In the genomic region with DNA sequence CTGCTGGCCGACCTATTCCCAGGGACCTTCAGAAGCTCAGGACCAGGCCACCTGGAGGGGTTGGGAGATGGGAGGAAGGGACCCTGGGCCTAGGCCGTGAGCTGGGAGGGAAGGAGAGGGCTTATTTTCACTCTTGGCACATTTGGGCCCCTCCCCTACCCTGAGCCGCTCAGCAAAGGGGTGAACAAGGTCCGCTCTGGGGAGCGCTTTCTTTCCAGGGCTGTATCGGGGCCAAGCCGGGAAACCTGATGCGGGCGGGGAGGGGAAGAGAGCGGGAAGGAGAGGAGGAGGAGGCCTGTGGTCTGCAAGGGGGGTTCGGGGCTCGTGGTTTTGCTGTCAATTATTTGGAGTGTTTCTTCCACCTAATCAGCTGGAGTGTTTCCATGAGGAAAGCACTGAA, we compare ENCODE assay signal across 23 cellular contexts.
"Had no signal": no experiment of that assay in that cellular context is flagged by ENCODE, and none has a peak within 500 bp of the region (broad histone marks: within the 10 kb centered on the region; RNA-seq: fewer than 3 reads in every experiment).

No MANE protein-coding gene starts in this region.

- H3K4me2 ChIP-seq: smooth muscle cell had no signal

- H3K27ac ChIP-seq: gastroesophageal sphincter, ovary, stomach, tibial artery had no signal

- DNase-seq: activated CD4-positive, alpha-beta memory T cell treated with anti-CD3 and anti-CD28 coated beads, Interleukin-2, amount 10 ng/mL, durations not matched to agents 7 days and 5 days; activated CD4-positive, alpha-beta T cell treated with anti-CD3 and anti-CD28 coated beads, Interleukin-2, amount 10 ng/mL, durations not matched to agents 24 days and 14 days; activated CD4-positive, CD25-positive, alpha-beta regulatory T cell treated with anti-CD3 and anti-CD28 coated beads, Interleukin-2, amount 50 U/mL, for 72 hours; activated naive CD8-positive, alpha-beta T cell treated with anti-CD3 and anti-CD28 coated beads, Interleukin-2, amount 50 U/mL, for 24 hours; activated T-cell treated with anti-CD3 and anti-CD28 coated beads, Interleukin-2, amount 50 U/mL, for 48 hours; amygdala; central memory CD4-positive, alpha-beta T cell; hypothalamus; immature natural killer cell; kidney; left colon; mucosa of descending colon; stimulated activated CD4-positive, alpha-beta T cell treated with anti-CD3 and anti-CD28 coated beads, Interleukin-1b, Interleukin-23, amount 100 ng/mL, for 48 hours; stimulated activated CD4-positive, alpha-beta T cell treated with anti-CD3 and anti-CD28 coated beads, Interleukin-4, amount 100 ng/mL, for 4 hours; stimulated activated CD8-positive, alpha-beta memory T cell treated with anti-CD3 and anti-CD28 coated beads, Interleukin-4, amount 100 ng/mL, for 48 hours; stomach; T-helper 2 cell; tibial artery had no signal

- H3K9me3 ChIP-seq: gastroesophageal sphincter, mucosa of descending colon, ovary, stomach, tibial artery had no signal

- H3K4me3 ChIP-seq: gastroesophageal sphincter, mucosa of descending colon, ovary, smooth muscle cell, stomach, tibial artery had no signal

- H3K27me3 ChIP-seq: ovary had no signal

- ATAC-seq: activated naive CD8-positive, alpha-beta T cell treated with anti-CD3 and anti-CD28 coated beads, Interleukin-2, amount 50 U/mL, for 24 hours; gastroesophageal sphincter; left colon; mucosa of descending colon; natural killer cell treated with Interleukin-12 subunit alpha and Interleukin-12 subunit beta and Interleukin-15 and Interleukin-18, amount 100 ng/mL, for 72 hours; stimulated activated memory B cell treated with anti-CD40 and anti-IgM and Interleukin-4, amounts not matched to agents 10 μg/mL and 1 μg/mL and 100 μg/mL, for 72 hours had no signal

- H3K36me3 ChIP-seq: gastroesophageal sphincter, ovary, stomach, tibial artery had no signal
